Comparison of ENCODE assay signal across 20 cellular contexts in the genomic region with DNA sequence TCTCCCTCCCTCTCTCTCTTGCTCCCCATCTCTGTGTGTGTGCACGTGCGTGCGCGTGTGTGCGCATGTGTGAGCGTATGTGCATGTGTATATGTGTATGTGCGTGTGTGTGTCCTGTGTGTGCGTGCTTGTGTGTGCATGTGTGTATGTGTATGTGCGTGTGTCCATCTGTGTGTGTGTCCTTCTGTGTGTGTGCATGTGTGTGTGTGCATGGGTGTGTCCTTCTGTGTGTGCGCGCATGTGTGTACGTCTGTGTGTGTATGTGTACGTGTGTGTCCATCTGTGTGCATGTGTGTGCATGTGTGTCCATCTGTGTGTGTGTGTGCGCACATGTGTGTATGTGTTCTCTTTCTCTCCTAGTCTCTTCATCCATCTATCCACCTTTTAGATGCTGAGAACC. TPM values are rescaled to one million over a fixed set of nuclear protein-coding genes. Genes with fewer than 3 reads are reported as not detected.
DNase-seq lines count a peak whose midpoint lies in the region; ATAC-seq, FAIRE-seq and TF ChIP-seq lines count a peak whose summit lies in the region.
"Had no signal": no experiment of that assay in that cellular context is flagged by ENCODE, and none has a peak within 500 bp of the region (broad histone marks: within the 10 kb centered on the region; RNA-seq: fewer than 3 reads in every experiment).

No MANE protein-coding gene starts in this region.

- DNase-seq in GM12891 (ENCODE audit: insufficient read length, low spot score) (no peak), HTR-8/SVneo (ENCODE audit: insufficient read length, low spot score) (no peak), bronchial epithelial cell (ENCODE audit: low read depth) (no peak), urothelium cell line (ENCODE audit: low spot score) (no peak), NCI-H1436 treated with DMSO at 0.1 percent for 48 hours (lab: John Stamatoyannopoulos, UW) (no peak)
- DNase-seq: 8988T; CD4-positive, alpha-beta memory T cell; DMS153; DMS79; GF-D8; GM23248; KG1 had no signal

- no peak for TF ChIP-seq POLR2A in GM12891 (IDR thresholded peaks at IDR 0.05; ENCODE audit: low read depth, low read length)

- no peak overlapping the region for H3K4me3 ChIP-seq in bronchial epithelial cell (ENCODE audit: low read depth, low read length)
- H3K4me3 ChIP-seq: BLaER1, GM23248 had no signal

- peak; percentile 56 for FAIRE-seq in GM12891 (lab: Jason Lieb, UNC)
- FAIRE-seq in HTR-8/SVneo (lab: Jason Lieb, UNC): peak; percentile 96
- peak; percentile 97 for FAIRE-seq in bronchial epithelial cell (lab: Jason Lieb, UNC)
- FAIRE-seq in urothelium cell line (lab: Jason Lieb, UNC): peak; percentile 92
- FAIRE-seq: H54 had no signal

- ATAC-seq in GM18519 (IDR thresholded peaks at IDR 0.05; ENCODE audit: low FRiP score, unreplicated experiment): no peak
- no peak for ATAC-seq in HG03108 (IDR thresholded peaks at IDR 0.05; ENCODE audit: unreplicated experiment)
- ATAC-seq: HCT116 had no signal

- no peak for TF ChIP-seq CTCF in bronchial epithelial cell (IDR thresholded peaks at IDR 0.05; ENCODE audit: insufficient read depth, low read length, severe bottlenecking)

- H3K27me3 ChIP-seq in bronchial epithelial cell (ENCODE audit: control insufficient read depth, insufficient read depth, low read length): peaks cover 23% of the 10 kb centered on the region

- H3K36me3 ChIP-seq in bronchial epithelial cell (ENCODE audit: control insufficient read depth, insufficient read depth, low read length): no peaks in the 10 kb centered on the region
- H3K36me3 ChIP-seq: BLaER1 had no signal

TF ChIP-seq in GM12891, 5 proteins besides CTCF, POLR2A, EP300 and RAD21:
- no peak for TF ChIP-seq POLR2AphosphoS5 (IDR thresholded peaks at IDR 0.05; ENCODE audit: low read depth, low read length)
- no peak for TF ChIP-seq TAF1 (IDR thresholded peaks at IDR 0.05; ENCODE audit: low read depth, low read length)
- no peak for TF ChIP-seq PAX5 (IDR thresholded peaks at IDR 0.05; ENCODE audit: insufficient read depth, low read length, severe bottlenecking)
- TF ChIP-seq POU2F2 (IDR thresholded peaks at IDR 0.05; ENCODE audit: low read depth, low read length): no peak
- TF ChIP-seq SPI1 (IDR thresholded peaks at IDR 0.05; ENCODE audit: low read depth, low read length): no peak

RNA-seq across cellular contexts. Expression of a gene that starts 12.2 kb away (rescaled TPM):
- 0.18 TPM for polyA plus RNA-seq in GM12891 (2012; ENCODE audit: low read depth, missing spikeins)
- total RNA-seq in bronchial epithelial cell: 0.26 TPM in 2 replicates
- total RNA-seq: CD4-positive, alpha-beta memory T cell; GM23248; HT1080 had no signal
- polyA plus RNA-seq: CD14-positive monocyte; CD4-positive, alpha-beta memory T cell; GM23248; IgD-negative memory B cell had no signal

RNA-seq across cellular contexts. Expression of a gene that starts 24.5 kb away (rescaled TPM):
- 8.9 TPM for polyA plus RNA-seq in GM12891 (2012; ENCODE audit: low read depth, missing spikeins)
- total RNA-seq in bronchial epithelial cell: 2.1 and 3.5 TPM in 2 replicates

RNA-seq across cellular contexts. Expression of a gene that starts 40.1 kb away (rescaled TPM):
- not detected for polyA plus RNA-seq in GM12891 (2012; ENCODE audit: low read depth, missing spikeins)
- total RNA-seq in bronchial epithelial cell: 8.7 and 11.3 TPM in 2 replicates
- polyA plus RNA-seq: CD14-positive monocyte, IgD-negative memory B cell had no signal

RNA-seq across cellular contexts. Expression of a gene that starts 55.4 kb away (rescaled TPM):
- 74.0 TPM for polyA plus RNA-seq in GM12891 (2012; ENCODE audit: low read depth, missing spikeins)
- 33.0 and 33.2 TPM in 2 replicates for total RNA-seq in bronchial epithelial cell
